Comparison of ENCODE assay signal across 3 cellular contexts in the genomic region with DNA sequence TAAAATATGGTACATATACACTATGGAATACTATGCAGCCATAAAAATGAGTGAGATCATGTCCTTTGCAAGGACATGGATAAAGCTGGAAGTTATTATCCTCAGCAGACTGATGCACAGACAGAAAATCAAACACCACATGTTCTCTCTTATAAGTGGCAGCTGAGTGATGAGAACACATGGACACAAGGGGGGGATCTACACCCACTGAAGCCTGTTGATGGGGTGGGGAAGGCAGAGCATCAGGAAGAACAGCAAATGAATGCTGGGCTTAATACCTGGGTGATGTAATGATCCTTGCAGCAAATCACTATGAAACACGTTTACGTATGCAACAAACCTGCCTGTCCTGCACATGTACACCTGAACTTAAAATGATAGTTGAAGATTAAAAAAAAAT.
TF ChIP-seq lines count a peak whose summit lies in the region.

No MANE protein-coding gene starts in this region.

TF ChIP-seq in SK-N-SH, 30 proteins besides CTCF, POLR2A, EP300 and RAD21:
- TF ChIP-seq GABPA (IDR thresholded peaks at IDR 0.05; ENCODE audit: low read depth) (no peak), RFX5 (IDR thresholded peaks at IDR 0.05; ENCODE audit: low read length) (no peak), FOXJ3 (CRISPR knock-in tag; IDR thresholded peaks at IDR 0.05) (no peak), CHD2 (IDR thresholded peaks at IDR 0.05; ENCODE audit: low read length, partially characterized antibody) (no peak), SIN3A (IDR thresholded peaks at IDR 0.05; ENCODE audit: borderline replicate concordance, low read depth, low read length) (no peak), TCF12 (IDR thresholded peaks at IDR 0.05) (no peak), SMC3 (IDR thresholded peaks at IDR 0.05; ENCODE audit: low read depth, low read length) (no peak), EZH2phosphoT487 (IDR thresholded peaks at IDR 0.05; ENCODE audit: borderline replicate concordance, low read depth) (no peak), TAF1 (IDR thresholded peaks at IDR 0.05; ENCODE audit: borderline replicate concordance, low read depth, low read length) (no peak), POLR2AphosphoS5 (IDR thresholded peaks at IDR 0.05; ENCODE audit: low read depth, low read length) (no peak), RCOR1 (IDR thresholded peaks at IDR 0.05; ENCODE audit: low read length) (no peak), FOSL2 (IDR thresholded peaks at IDR 0.05; ENCODE audit: borderline replicate concordance, low read depth) (no peak), ELF1 (IDR thresholded peaks at IDR 0.05) (no peak), NFIC (IDR thresholded peaks at IDR 0.05; ENCODE audit: borderline replicate concordance) (no peak), MXI1 (IDR thresholded peaks at IDR 0.05; ENCODE audit: low read depth, low read length) (no peak)
- TF ChIP-seq, protein P1, sequence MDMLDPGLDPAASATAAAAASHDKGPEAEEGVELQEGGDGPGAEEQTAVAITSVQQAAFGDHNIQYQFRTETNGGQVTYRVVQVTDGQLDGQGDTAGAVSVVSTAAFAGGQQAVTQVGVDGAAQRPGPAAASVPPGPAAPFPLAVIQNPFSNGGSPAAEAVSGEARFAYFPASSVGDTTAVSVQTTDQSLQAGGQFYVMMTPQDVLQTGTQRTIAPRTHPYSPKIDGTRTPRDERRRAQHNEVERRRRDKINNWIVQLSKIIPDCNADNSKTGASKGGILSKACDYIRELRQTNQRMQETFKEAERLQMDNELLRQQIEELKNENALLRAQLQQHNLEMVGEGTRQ (IDR thresholded peaks at IDR 0.05; ENCODE audit: borderline replicate concordance, low read depth, low read length): no peak
- TF ChIP-seq, protein P2, sequence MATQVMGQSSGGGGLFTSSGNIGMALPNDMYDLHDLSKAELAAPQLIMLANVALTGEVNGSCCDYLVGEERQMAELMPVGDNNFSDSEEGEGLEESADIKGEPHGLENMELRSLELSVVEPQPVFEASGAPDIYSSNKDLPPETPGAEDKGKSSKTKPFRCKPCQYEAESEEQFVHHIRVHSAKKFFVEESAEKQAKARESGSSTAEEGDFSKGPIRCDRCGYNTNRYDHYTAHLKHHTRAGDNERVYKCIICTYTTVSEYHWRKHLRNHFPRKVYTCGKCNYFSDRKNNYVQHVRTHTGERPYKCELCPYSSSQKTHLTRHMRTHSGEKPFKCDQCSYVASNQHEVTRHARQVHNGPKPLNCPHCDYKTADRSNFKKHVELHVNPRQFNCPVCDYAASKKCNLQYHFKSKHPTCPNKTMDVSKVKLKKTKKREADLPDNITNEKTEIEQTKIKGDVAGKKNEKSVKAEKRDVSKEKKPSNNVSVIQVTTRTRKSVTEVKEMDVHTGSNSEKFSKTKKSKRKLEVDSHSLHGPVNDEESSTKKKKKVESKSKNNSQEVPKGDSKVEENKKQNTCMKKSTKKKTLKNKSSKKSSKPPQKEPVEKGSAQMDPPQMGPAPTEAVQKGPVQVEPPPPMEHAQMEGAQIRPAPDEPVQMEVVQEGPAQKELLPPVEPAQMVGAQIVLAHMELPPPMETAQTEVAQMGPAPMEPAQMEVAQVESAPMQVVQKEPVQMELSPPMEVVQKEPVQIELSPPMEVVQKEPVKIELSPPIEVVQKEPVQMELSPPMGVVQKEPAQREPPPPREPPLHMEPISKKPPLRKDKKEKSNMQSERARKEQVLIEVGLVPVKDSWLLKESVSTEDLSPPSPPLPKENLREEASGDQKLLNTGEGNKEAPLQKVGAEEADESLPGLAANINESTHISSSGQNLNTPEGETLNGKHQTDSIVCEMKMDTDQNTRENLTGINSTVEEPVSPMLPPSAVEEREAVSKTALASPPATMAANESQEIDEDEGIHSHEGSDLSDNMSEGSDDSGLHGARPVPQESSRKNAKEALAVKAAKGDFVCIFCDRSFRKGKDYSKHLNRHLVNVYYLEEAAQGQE (IDR thresholded peaks at IDR 0.05; ENCODE audit: low read depth, low read length): no peak
- TF ChIP-seq, protein P3, sequence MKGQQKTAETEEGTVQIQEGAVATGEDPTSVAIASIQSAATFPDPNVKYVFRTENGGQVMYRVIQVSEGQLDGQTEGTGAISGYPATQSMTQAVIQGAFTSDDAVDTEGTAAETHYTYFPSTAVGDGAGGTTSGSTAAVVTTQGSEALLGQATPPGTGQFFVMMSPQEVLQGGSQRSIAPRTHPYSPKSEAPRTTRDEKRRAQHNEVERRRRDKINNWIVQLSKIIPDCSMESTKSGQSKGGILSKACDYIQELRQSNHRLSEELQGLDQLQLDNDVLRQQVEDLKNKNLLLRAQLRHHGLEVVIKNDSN (IDR thresholded peaks at IDR 0.05; ENCODE audit: borderline replicate concordance, low read depth): no peak
TF ChIP-seq in SK-N-SH: peak in this region for 0.

TF ChIP-seq in SK-N-SH treated with all-trans-retinoic acid at 6 μM for 48 hours, 23 proteins besides CTCF, POLR2A, EP300 and RAD21 (continues in another document):
- TF ChIP-seq OSR1 (CRISPR knock-in tag; IDR thresholded peaks at IDR 0.05) (no peak), CSDC2 (CRISPR knock-in tag; IDR thresholded peaks at IDR 0.05) (no peak), ZFP3 (CRISPR knock-in tag; IDR thresholded peaks at IDR 0.05) (no peak), PPARA (CRISPR knock-in tag; IDR thresholded peaks at IDR 0.05; ENCODE audit: borderline replicate concordance) (no peak), SNAI2 (CRISPR knock-in tag; IDR thresholded peaks at IDR 0.05) (no peak), ZFP30 (CRISPR knock-in tag; IDR thresholded peaks at IDR 0.05) (no peak), ZC3H10 (CRISPR knock-in tag; IDR thresholded peaks at IDR 0.05) (no peak), ISL1 (CRISPR knock-in tag; IDR thresholded peaks at IDR 0.05) (no peak), RARB (CRISPR knock-in tag; IDR thresholded peaks at IDR 0.05) (no peak), TCF4 (CRISPR knock-in tag; IDR thresholded peaks at IDR 0.05; ENCODE audit: borderline replicate concordance) (no peak), GLIS3 (CRISPR knock-in tag; IDR thresholded peaks at IDR 0.05) (no peak), ZNF8 (CRISPR knock-in tag; IDR thresholded peaks at IDR 0.05) (no peak), TOX (CRISPR knock-in tag; IDR thresholded peaks at IDR 0.05; ENCODE audit: borderline replicate concordance) (no peak), ESRRG (CRISPR knock-in tag; IDR thresholded peaks at IDR 0.05) (no peak), ARNTL (CRISPR knock-in tag; IDR thresholded peaks at IDR 0.05; ENCODE audit: borderline replicate concordance, low read depth) (no peak), ZNF70 (CRISPR knock-in tag; IDR thresholded peaks at IDR 0.05) (no peak)
- TF ChIP-seq, protein P4, sequence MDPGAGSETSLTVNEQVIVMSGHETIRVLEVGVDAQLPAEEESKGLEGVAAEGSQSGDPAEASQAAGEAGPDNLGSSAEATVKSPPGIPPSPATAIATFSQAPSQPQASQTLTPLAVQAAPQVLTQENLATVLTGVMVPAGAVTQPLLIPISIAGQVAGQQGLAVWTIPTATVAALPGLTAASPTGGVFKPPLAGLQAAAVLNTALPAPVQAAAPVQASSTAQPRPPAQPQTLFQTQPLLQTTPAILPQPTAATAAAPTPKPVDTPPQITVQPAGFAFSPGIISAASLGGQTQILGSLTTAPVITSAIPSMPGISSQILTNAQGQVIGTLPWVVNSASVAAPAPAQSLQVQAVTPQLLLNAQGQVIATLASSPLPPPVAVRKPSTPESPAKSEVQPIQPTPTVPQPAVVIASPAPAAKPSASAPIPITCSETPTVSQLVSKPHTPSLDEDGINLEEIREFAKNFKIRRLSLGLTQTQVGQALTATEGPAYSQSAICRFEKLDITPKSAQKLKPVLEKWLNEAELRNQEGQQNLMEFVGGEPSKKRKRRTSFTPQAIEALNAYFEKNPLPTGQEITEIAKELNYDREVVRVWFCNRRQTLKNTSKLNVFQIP (CRISPR knock-in tag; IDR thresholded peaks at IDR 0.05; ENCODE audit: borderline replicate concordance, low read depth): no peak
- TF ChIP-seq, protein P5, sequence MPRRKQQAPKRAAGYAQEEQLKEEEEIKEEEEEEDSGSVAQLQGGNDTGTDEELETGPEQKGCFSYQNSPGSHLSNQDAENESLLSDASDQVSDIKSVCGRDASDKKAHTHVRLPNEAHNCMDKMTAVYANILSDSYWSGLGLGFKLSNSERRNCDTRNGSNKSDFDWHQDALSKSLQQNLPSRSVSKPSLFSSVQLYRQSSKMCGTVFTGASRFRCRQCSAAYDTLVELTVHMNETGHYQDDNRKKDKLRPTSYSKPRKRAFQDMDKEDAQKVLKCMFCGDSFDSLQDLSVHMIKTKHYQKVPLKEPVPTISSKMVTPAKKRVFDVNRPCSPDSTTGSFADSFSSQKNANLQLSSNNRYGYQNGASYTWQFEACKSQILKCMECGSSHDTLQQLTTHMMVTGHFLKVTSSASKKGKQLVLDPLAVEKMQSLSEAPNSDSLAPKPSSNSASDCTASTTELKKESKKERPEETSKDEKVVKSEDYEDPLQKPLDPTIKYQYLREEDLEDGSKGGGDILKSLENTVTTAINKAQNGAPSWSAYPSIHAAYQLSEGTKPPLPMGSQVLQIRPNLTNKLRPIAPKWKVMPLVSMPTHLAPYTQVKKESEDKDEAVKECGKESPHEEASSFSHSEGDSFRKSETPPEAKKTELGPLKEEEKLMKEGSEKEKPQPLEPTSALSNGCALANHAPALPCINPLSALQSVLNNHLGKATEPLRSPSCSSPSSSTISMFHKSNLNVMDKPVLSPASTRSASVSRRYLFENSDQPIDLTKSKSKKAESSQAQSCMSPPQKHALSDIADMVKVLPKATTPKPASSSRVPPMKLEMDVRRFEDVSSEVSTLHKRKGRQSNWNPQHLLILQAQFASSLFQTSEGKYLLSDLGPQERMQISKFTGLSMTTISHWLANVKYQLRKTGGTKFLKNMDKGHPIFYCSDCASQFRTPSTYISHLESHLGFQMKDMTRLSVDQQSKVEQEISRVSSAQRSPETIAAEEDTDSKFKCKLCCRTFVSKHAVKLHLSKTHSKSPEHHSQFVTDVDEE (CRISPR knock-in tag; IDR thresholded peaks at IDR 0.05): no peak

TF ChIP-seq in GM12878, 131 proteins besides CTCF, POLR2A, EP300 and RAD21:
- TF ChIP-seq, protein P6, sequence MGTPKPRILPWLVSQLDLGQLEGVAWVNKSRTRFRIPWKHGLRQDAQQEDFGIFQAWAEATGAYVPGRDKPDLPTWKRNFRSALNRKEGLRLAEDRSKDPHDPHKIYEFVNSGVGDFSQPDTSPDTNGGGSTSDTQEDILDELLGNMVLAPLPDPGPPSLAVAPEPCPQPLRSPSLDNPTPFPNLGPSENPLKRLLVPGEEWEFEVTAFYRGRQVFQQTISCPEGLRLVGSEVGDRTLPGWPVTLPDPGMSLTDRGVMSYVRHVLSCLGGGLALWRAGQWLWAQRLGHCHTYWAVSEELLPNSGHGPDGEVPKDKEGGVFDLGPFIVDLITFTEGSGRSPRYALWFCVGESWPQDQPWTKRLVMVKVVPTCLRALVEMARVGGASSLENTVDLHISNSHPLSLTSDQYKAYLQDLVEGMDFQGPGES (IDR thresholded peaks at IDR 0.05): no peak
- TF ChIP-seq SMC3 (IDR thresholded peaks at IDR 0.05; ENCODE audit: borderline replicate concordance, low read length) (0 out of 2 replicates have a peak, but pooled peaks have one; percentile 3), SREBF2 (IDR thresholded peaks at IDR 0.05; ENCODE audit: low read length) (no peak), CEBPB (IDR thresholded peaks at IDR 0.05; ENCODE audit: borderline replicate concordance in 1 of 2, low read depth in 2 of 2, low read length in 2 of 2) (no peak), HDAC6 (IDR thresholded peaks at IDR 0.05; ENCODE audit: unreplicated experiment) (no peak)
TF ChIP-seq in GM12878: peak in this region for 1.
